Comparison of ENCODE assay signal across 8 cellular contexts in the genomic region with DNA sequence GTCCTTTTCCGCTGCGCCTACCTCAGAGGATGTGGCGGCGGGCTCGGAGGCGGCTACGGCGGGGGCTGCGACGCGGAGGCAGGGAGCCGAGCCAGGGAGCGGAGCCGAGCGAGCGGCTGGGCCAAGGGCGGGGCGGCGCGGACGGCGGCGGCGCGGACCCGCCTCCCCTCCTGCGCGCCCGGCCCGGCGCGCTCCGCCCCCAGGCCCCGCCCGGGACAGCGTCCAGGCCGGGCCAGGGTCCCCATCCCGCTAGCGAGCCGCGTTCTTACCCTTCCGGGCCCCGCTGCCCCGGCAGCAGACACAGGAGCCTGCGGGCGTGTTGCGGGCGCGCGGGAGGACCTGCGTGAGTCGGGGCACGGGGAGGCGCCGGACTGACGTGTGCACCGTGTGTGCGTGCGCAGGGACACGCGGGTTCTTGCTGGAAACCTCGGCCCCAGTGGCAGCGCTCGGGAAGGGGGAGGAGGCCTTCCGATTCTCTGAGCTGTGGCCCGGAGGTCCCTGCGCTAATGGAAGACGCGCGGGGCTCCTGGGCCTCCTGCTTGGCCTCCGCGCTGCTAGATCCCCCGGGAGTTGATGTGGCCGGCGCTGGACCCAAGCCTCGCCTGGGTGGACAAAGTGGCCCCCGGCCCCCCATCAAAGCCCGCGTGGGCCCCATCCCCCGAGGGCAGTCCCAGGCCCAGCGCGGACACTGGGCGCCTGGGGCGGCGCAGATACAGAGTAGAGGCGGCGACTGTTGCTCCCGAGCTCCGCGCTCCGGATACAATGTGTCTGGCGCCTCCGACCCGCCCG. TPM values are rescaled to one million over a fixed set of nuclear protein-coding genes. Genes with fewer than 3 reads are reported as not detected.
A peak's percentile ranks its signal among the peaks of the same experiment; 100 is the strongest.
DNase-seq lines count a peak whose midpoint lies in the region; ATAC-seq and TF ChIP-seq lines count a peak whose summit lies in the region.

A gene with protein sequence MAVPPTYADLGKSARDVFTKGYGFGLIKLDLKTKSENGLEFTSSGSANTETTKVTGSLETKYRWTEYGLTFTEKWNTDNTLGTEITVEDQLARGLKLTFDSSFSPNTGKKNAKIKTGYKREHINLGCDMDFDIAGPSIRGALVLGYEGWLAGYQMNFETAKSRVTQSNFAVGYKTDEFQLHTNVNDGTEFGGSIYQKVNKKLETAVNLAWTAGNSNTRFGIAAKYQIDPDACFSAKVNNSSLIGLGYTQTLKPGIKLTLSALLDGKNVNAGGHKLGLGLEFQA (minus strand): TSS at position 350 of the 789 bp plus-strand sequence. CDS start 11,963 bp downstream, outside the sequence.

- in situ Hi-C loops in GM23248 (cut with MboI), result no loop called here

- no peaks in the 10 kb centered on the region for H3K9me2 ChIP-seq in GM23248 (ENCODE audit: insufficient read depth)
- H3K9me2 ChIP-seq in SU-DHL-6 (replicated peaks; ENCODE audit: insufficient read depth, low read length), result no peaks in the 10 kb centered on the region

- ATAC-seq in activated naive CD8-positive, alpha-beta T cell treated with anti-CD3 and anti-CD28 coated beads, Interleukin-2, amount 10 ng/mL, durations not matched to agents 7 days and 5 days (ENCODE audit: low read depth), result peak; percentile 84
- peak; percentile 88 for ATAC-seq in Right ventricle myocardium superior (ENCODE audit: poor library complexity)

- peak; percentile 24 for DNase-seq in GF-D8 (lab: John Stamatoyannopoulos, UW)
- peak; percentile 96 for DNase-seq in GM23248
- peak; percentile 71 for DNase-seq in Kasumi-1 (lab: John Stamatoyannopoulos, UW)
- DNase-seq in activated naive CD8-positive, alpha-beta T cell treated with anti-CD3 and anti-CD28 coated beads, Interleukin-2, amount 10 ng/mL, durations not matched to agents 7 days and 5 days, result peak; percentile 89
- DNase-seq in Right ventricle myocardium superior, result peak; percentile 90
- peak; percentile 65 for DNase-seq in pons (ENCODE audit: low spot score)
- peak; percentile 83 for DNase-seq in type B pancreatic cell (ENCODE audit: extremely low spot score, unreplicated experiment)

- peak within 1 kb of the TSS; percentile 95 for H3K4me3 Mint-ChIP-seq in activated naive CD8-positive, alpha-beta T cell treated with anti-CD3 and anti-CD28 coated beads, Interleukin-2, amount 10 ng/mL, durations not matched to agents 7 days and 5 days
- peak within 1 kb of the TSS; percentile 96 for H3K4me3 Mint-ChIP-seq in type B pancreatic cell

- H3K27ac ChIP-seq in GM23248, result peak within 1 kb of the TSS; percentile 96
- H3K27ac ChIP-seq in SU-DHL-6 (ENCODE audit: low read depth, low read length), result peak within 1 kb of the TSS; percentile 87

- intact Hi-C loops in Right ventricle myocardium superior (cut with DNase I), result no loop called here

- H3K4me2 ChIP-seq in GM23248 (ENCODE audit: unreplicated experiment) (peak within 1 kb of the TSS; percentile 96), SU-DHL-6 (ENCODE audit: low read depth, low read length, poor library complexity, severe bottlenecking) (peak within 1 kb of the TSS; percentile 81)

- TF ChIP-seq CTCF in SU-DHL-6 (IDR thresholded peaks at IDR 0.05; ENCODE audit: insufficient read depth, low read length, poor library complexity, severe bottlenecking) (no peak), type B pancreatic cell (conservative IDR thresholded peaks at IDR 0.05) (no peak)

- peaks cover 16% of the 10 kb centered on the region for H3K4me1 ChIP-seq in GM23248 (ENCODE audit: insufficient read depth)

- H3K36me3 Mint-ChIP-seq in activated naive CD8-positive, alpha-beta T cell treated with anti-CD3 and anti-CD28 coated beads, Interleukin-2, amount 10 ng/mL, durations not matched to agents 7 days and 5 days, result peaks cover 8% of the 10 kb centered on the region
- H3K36me3 Mint-ChIP-seq in type B pancreatic cell, result peaks cover 12% of the 10 kb centered on the region

- H3K9me3 Mint-ChIP-seq in activated naive CD8-positive, alpha-beta T cell treated with anti-CD3 and anti-CD28 coated beads, Interleukin-2, amount 10 ng/mL, durations not matched to agents 7 days and 5 days, result no peaks in the 10 kb centered on the region
- H3K9me3 Mint-ChIP-seq in type B pancreatic cell, result no peaks in the 10 kb centered on the region

- no peaks in the 10 kb centered on the region for H4K20me1 ChIP-seq in GM23248 (ENCODE audit: insufficient read depth)
- peaks cover 5% of the 10 kb centered on the region; the same call in 1 of the 2 replicates for H4K20me1 ChIP-seq in SU-DHL-6 (ENCODE audit: low read depth, low read length)

- H2AFZ ChIP-seq in GM23248 (peak within 1 kb of the TSS; percentile 67), SU-DHL-6 (ENCODE audit: low read depth, low read length, severe bottlenecking) (peak within 1 kb of the TSS; percentile 88)

- peak within 1 kb of the TSS; percentile 91 for H3K4me3 ChIP-seq in GM23248
- H3K4me3 ChIP-seq in SU-DHL-6 (ENCODE audit: insufficient read depth, low read length, poor library complexity, severe bottlenecking), result peak within 1 kb of the TSS; percentile 77

- POLR2A ChIA-PET in activated naive CD8-positive, alpha-beta T cell treated with anti-CD3 and anti-CD28 coated beads, Interleukin-2, amount 10 ng/mL, durations not matched to agents 7 days and 5 days (lab: Charles Lee), result interaction anchor here (0.6 to 2.7 kb wide), 22 partner anchors 8 to 1180 kb away, joined by 3 to 12 read pairs (median 3); a partner anchor contains a TSS

- H3K9me3 ChIP-seq in GM23248 (ENCODE audit: low read depth) (no peaks in the 10 kb centered on the region), SU-DHL-6 (ENCODE audit: insufficient read depth, low read length) (no peaks in the 10 kb centered on the region)

- peaks cover 32% of the 10 kb centered on the region for H3K4me1 Mint-ChIP-seq in activated naive CD8-positive, alpha-beta T cell treated with anti-CD3 and anti-CD28 coated beads, Interleukin-2, amount 10 ng/mL, durations not matched to agents 7 days and 5 days
- peaks cover 35% of the 10 kb centered on the region for H3K4me1 Mint-ChIP-seq in type B pancreatic cell (ENCODE audit: unreplicated experiment)

- 0 to 1% methylated on average over 50 to 91 of the region's 95 CpGs for WGBS in GM23248 (ENCODE audit: low coverage in 1 of 2, low lambda C conversion rate in 2 of 2, missing lambda C conversion rate in 2 of 2), 2 experiments

- H3K27me3 Mint-ChIP-seq in activated naive CD8-positive, alpha-beta T cell treated with anti-CD3 and anti-CD28 coated beads, Interleukin-2, amount 10 ng/mL, durations not matched to agents 7 days and 5 days, result no peaks in the 10 kb centered on the region
- H3K27me3 Mint-ChIP-seq in type B pancreatic cell, result no peaks in the 10 kb centered on the region

- H3K79me2 ChIP-seq in GM23248 (ENCODE audit: insufficient read depth) (peaks cover 52% of the 10 kb centered on the region), SU-DHL-6 (ENCODE audit: insufficient read depth, low read length) (peaks cover 46% of the 10 kb centered on the region)

- peaks cover 17% of the 10 kb centered on the region for H3F3A ChIP-seq in GM23248 (ENCODE audit: insufficient read depth)
- H3F3A ChIP-seq in SU-DHL-6 (ENCODE audit: insufficient read depth), result no peaks in the 10 kb centered on the region

- H3K36me3 ChIP-seq in GM23248 (ENCODE audit: low read depth), result 0 out of 2 replicates have a peak, but pooled peaks cover 4% of the 10 kb centered on the region
- H3K36me3 ChIP-seq in SU-DHL-6 (ENCODE audit: low read length), result no peaks in the 10 kb centered on the region

- peak within 1 kb of the TSS; percentile 95 for H3K27ac Mint-ChIP-seq in activated naive CD8-positive, alpha-beta T cell treated with anti-CD3 and anti-CD28 coated beads, Interleukin-2, amount 10 ng/mL, durations not matched to agents 7 days and 5 days
- peak within 1 kb of the TSS; percentile 91 for H3K27ac Mint-ChIP-seq in type B pancreatic cell

- H3K9ac ChIP-seq in GM23248, result peak within 1 kb of the TSS; percentile 97
- H3K9ac ChIP-seq in SU-DHL-6 (ENCODE audit: low read length), result peak within 1 kb of the TSS; percentile 88

- H3K27me3 ChIP-seq in GM23248 (replicated peaks; ENCODE audit: insufficient read depth) (no peaks in the 10 kb centered on the region), SU-DHL-6 (ENCODE audit: low read length) (no peaks in the 10 kb centered on the region)

RNA-seq across cellular contexts. Expression of the gene that starts here (rescaled TPM):
- 329 and 332 TPM in 2 replicates for total RNA-seq in GM23248 (2014; rRNA removed; shearing (Covaris generic))
- 318 and 337 TPM in 2 replicates for polyA plus RNA-seq in GM23248 (2016; fragmentation: Nextera tagmentation; extraction: Ambion mirVana)
- 100 to 1,000 TPM; 194 to 199 TPM for total RNA-seq in activated naive CD8-positive, alpha-beta T cell treated with anti-CD3 and anti-CD28 coated beads, Interleukin-2, amount 10 ng/mL, durations not matched to agents 7 days and 5 days
- 475 TPM for total RNA-seq in Right ventricle myocardium superior
- 186 and 219 TPM in 2 replicates for total RNA-seq in type B pancreatic cell (ENCODE audit: low replicate concordance)

Comparison
In these comparisons a context has a peak if more than half of its experiments do, and no peak if none do; other contexts are left out.
1. Peak in every context shown above with its lines: DNase-seq, ATAC-seq, H3K4me3 ChIP-seq and H3K27ac ChIP-seq.
2. DNase-seq: peak in every context shown above with its lines; median percentile 96 in GM23248; 90 in Right ventricle myocardium superior; 89 in activated naive CD8-positive, alpha-beta T cell treated with anti-CD3 and anti-CD28 coated beads, Interleukin-2, amount 10 ng/mL, durations not matched to agents 7 days and 5 days; 83 in type B pancreatic cell; 71 in Kasumi-1; 65 in pons; 24 in GF-D8.